In genomic region chr11:69641681-69642548, GRCh38 we compare ENCODE assay signal across 8 cellular contexts. TPM values are rescaled to one million over a fixed set of nuclear protein-coding genes. Genes with fewer than 3 reads are reported as not detected.
DNase-seq lines count a peak whose midpoint lies in the region; ATAC-seq and TF ChIP-seq lines count a peak whose summit lies in the region.

No MANE protein-coding gene starts in this region.

- intact Hi-C loops in right cardiac atrium (cut with DNase I) = loop anchor here (2.0 to 10.0 kb wide), 6 partner anchors 345 to 1177 kb away; partner anchors contain the start of genes MYEOV (in 1 of the 4) and PPP6R3 (in 1 of the 4)

- H3K4me1 ChIP-seq in HEK293 (ENCODE audit: control insufficient read depth, insufficient read depth, low read length) = peaks cover 3% of the 10 kb centered on the region; the same call in 1 of the 2 replicates
- peaks cover 3% of the 10 kb centered on the region for H3K4me1 ChIP-seq in right cardiac atrium (ENCODE audit: control insufficient read depth, insufficient read depth, low read length)
- peaks cover 53% of the 10 kb centered on the region for H3K4me1 ChIP-seq in skeletal muscle satellite cell (ENCODE audit: control insufficient read depth, insufficient read depth, low read length)

- peak overlapping the region; percentile 94 for H3K4me2 ChIP-seq in skeletal muscle satellite cell (ENCODE audit: low read length)

- H3K9me3 ChIP-seq in HEK293 (ENCODE audit: control insufficient read depth, insufficient read depth, low read depth, low read length) = no peaks in the 10 kb centered on the region
- no peaks in the 10 kb centered on the region for H3K9me3 ChIP-seq in WERI-Rb-1 (ENCODE audit: severe bottlenecking)
- no peaks in the 10 kb centered on the region for H3K9me3 ChIP-seq in right cardiac atrium (ENCODE audit: control insufficient read depth, low read length)
- no peaks in the 10 kb centered on the region for H3K9me3 ChIP-seq in skeletal muscle satellite cell (replicated peaks; ENCODE audit: low read length)

- no peak for TF ChIP-seq CTCF in HEK293 (tag by site-specific recombination; IDR thresholded peaks at IDR 0.05)
- TF ChIP-seq CTCF in WERI-Rb-1 (IDR thresholded peaks at IDR 0.05; ENCODE audit: low read depth, low read length) = no peak

- peak overlapping the region; percentile 98 for H3K9ac ChIP-seq in skeletal muscle satellite cell (ENCODE audit: low read depth, low read length)

- H3K27me3 ChIP-seq in WERI-Rb-1 (ENCODE audit: insufficient read depth, low read depth, severe bottlenecking) (peaks cover 71% of the 10 kb centered on the region), right cardiac atrium (ENCODE audit: control insufficient read depth, insufficient read depth) (no peaks in the 10 kb centered on the region), skeletal muscle satellite cell (ENCODE audit: control insufficient read depth, insufficient read depth, low read length) (no peaks in the 10 kb centered on the region)

- no peak for DNase-seq in WERI-Rb-1
- peak in 1 of 3 donors; percentile 69 for DNase-seq in right cardiac atrium
- DNase-seq in NCI-H2029 treated with DMSO at 0.1 percent for 48 hours (lab: John Stamatoyannopoulos, UW) = no peak
- no peak for DNase-seq in NCI-H1436 treated with DMSO at 0.1 percent for 48 hours (lab: John Stamatoyannopoulos, UW)
- no peak for DNase-seq in germinal center (ENCODE audit: low spot score)
- DNase-seq in middle frontal gyrus (ENCODE audit: extremely low spot score, low spot score) = no peak

- under 1% methylated on average over 68 of the region's 68 CpGs for WGBS in right cardiac atrium

- no peak for ATAC-seq in right cardiac atrium

- POLR2A ChIA-PET in HEK293 (lab: Yijun Ruan, JAX) = interaction anchor here (0.7 to 2.2 kb wide), 7 partner anchors 169 to 543 kb away, joined by 3 to 6 read pairs (median 4); no protein-coding TSS in a partner anchor

- H3K36me3 ChIP-seq in HEK293 (ENCODE audit: control insufficient read depth in 2 of 2, insufficient read depth in 1 of 2, low read length in 2 of 2) (peaks cover 0 to 32% of the 10 kb centered on the region in 2 experiments; a peak in 1 of 3 replicates), WERI-Rb-1 (no peaks in the 10 kb centered on the region), skeletal muscle satellite cell (ENCODE audit: insufficient read depth, low read length) (peaks cover 38% of the 10 kb centered on the region)

- H3K27ac ChIP-seq in HEK293 (ENCODE audit: extremely low read depth, low read depth, low read length) (peak overlapping the region; percentile 91), WERI-Rb-1 (no peak overlapping the region), right cardiac atrium (ENCODE audit: low read length) (peak overlapping the region; percentile 79)

- peak overlapping the region; percentile 63 for H3K4me3 ChIP-seq in HEK293 (ENCODE audit: low read depth, low read length)
- peak overlapping the region; percentile 15 for H3K4me3 ChIP-seq in WERI-Rb-1 (ENCODE audit: low read depth, low read length)
- H3K4me3 ChIP-seq in right cardiac atrium (ENCODE audit: low read length) = peak overlapping the region; percentile 92
- H3K4me3 ChIP-seq in skeletal muscle satellite cell (ENCODE audit: low read length) = peak overlapping the region; percentile 100

- CTCF ChIA-PET in HEK293 (lab: Yijun Ruan, JAX) = interaction anchor here (0.6 to 4.8 kb wide), 8 partner anchors 13 to 590 kb away, joined by 3 to 54 read pairs (median 4); partner anchors contain the start of gene MYEOV

TF ChIP-seq in HEK293, 187 proteins besides CTCF, POLR2A, EP300 and RAD21:
- TF ChIP-seq ZBTB10 (tag by site-specific recombination; IDR thresholded peaks at IDR 0.05) (0 out of 2 replicates have a peak, but pooled peaks have one; percentile 43), ZNF366 (tag by site-specific recombination; conservative IDR thresholded peaks at IDR 0.05) (no peak), ZNF335 (tag by site-specific recombination; conservative IDR thresholded peaks at IDR 0.05) (peak; percentile 11; the same call in 1 of the 2 replicates), ZNF585B (tag by site-specific recombination; IDR thresholded peaks at IDR 0.05) (no peak), ZNF423 (tag by site-specific recombination; IDR thresholded peaks at IDR 0.05) (0 out of 2 replicates have a peak, but pooled peaks have one; percentile 25), ZNF510 (tag by site-specific recombination; IDR thresholded peaks at IDR 0.05; ENCODE audit: insufficient replicate concordance) (no peak), ZBTB8A (tag by site-specific recombination; IDR thresholded peaks at IDR 0.05) (peak; percentile 39; the same call in 1 of the 2 replicates)

RNA-seq across cellular contexts. Expression of gene CCND1, which starts 1.0 kb away (rescaled TPM):
- total RNA-seq in right cardiac atrium = 100 to 1,000 TPM; 113 to 149 (median 142) TPM
- polyA plus RNA-seq in right cardiac atrium = 55.9 TPM
- 480 and 562 TPM in 2 replicates for total RNA-seq in skeletal muscle satellite cell (2012; rRNA removed)

RNA-seq across cellular contexts. Expression of gene LTO1, which starts 33.2 kb away (rescaled TPM):
- total RNA-seq in right cardiac atrium = 10 to 100 TPM in 3 of 4 donors, 1 to 10 TPM in 1; 8.7 to 13.6 (median 10.6) TPM
- 10.1 TPM for polyA plus RNA-seq in right cardiac atrium
- 17.3 and 18.5 TPM in 2 replicates for total RNA-seq in skeletal muscle satellite cell (2012; rRNA removed)

Comparison
In these comparisons a context has a peak if more than half of its experiments do, and no peak if none do; other contexts are left out.
1. H3K4me3 ChIP-seq: peak in every context shown above with its lines; median percentile 100 in skeletal muscle satellite cell; 92 in right cardiac atrium; 63 in HEK293; 15 in WERI-Rb-1.